Comparison of ENCODE assay signal across 2 cellular contexts in genomic region chr20:31831771-31832306, GRCh38.
TF ChIP-seq lines count a peak whose summit lies in the region.

No MANE protein-coding gene starts in this region.

TF ChIP-seq in GM23338, 12 proteins besides CTCF, POLR2A, EP300 and RAD21:
- TF ChIP-seq EZH2 (IDR thresholded peaks at IDR 0.05; ENCODE audit: low read depth, unreplicated experiment) (no peak), ZNF331 (CRISPR knock-in tag; IDR thresholded peaks at IDR 0.05; ENCODE audit: low read depth) (no peak), CREB1 (CRISPR knock-in tag; IDR thresholded peaks at IDR 0.05; ENCODE audit: low read depth) (no peak), ETS1 (IDR thresholded peaks at IDR 0.05) (no peak), NANOG (IDR thresholded peaks at IDR 0.05; ENCODE audit: borderline replicate concordance) (no peak), ZNF114 (CRISPR knock-in tag; IDR thresholded peaks at IDR 0.05) (no peak), EZH2phosphoT487 (IDR thresholded peaks at IDR 0.05; ENCODE audit: unreplicated experiment) (no peak), POLR2AphosphoS5 (IDR thresholded peaks at IDR 0.05; ENCODE audit: low read depth) (no peak), ZNF462 (CRISPR knock-in tag; IDR thresholded peaks at IDR 0.05) (no peak), JUNB (IDR thresholded peaks at IDR 0.05; ENCODE audit: unreplicated experiment) (no peak)

TF ChIP-seq in IMR-90, 13 proteins besides CTCF, POLR2A, EP300 and RAD21:
- TF ChIP-seq MXI1 (IDR thresholded peaks at IDR 0.05; ENCODE audit: borderline replicate concordance, low read depth, low read length) (no peak), MAFK (IDR thresholded peaks at IDR 0.05; ENCODE audit: low read depth, low read length) (no peak), USF2 (IDR thresholded peaks at IDR 0.05; ENCODE audit: low read depth, low read length) (no peak), CEBPB (IDR thresholded peaks at IDR 0.05; ENCODE audit: low read depth, low read length) (no peak), MAZ (IDR thresholded peaks at IDR 0.05; ENCODE audit: borderline replicate concordance, low read depth, low read length) (no peak), RFX5 (IDR thresholded peaks at IDR 0.05; ENCODE audit: low read depth, low read length) (no peak), NFE2L2 (IDR thresholded peaks at IDR 0.05; ENCODE audit: low read depth, low read length) (no peak), FOS (IDR thresholded peaks at IDR 0.05; ENCODE audit: low read depth, low read length) (no peak), RCOR1 (IDR thresholded peaks at IDR 0.05; ENCODE audit: insufficient replicate concordance, low read length) (no peak), BHLHE40 (IDR thresholded peaks at IDR 0.05; ENCODE audit: low read depth, low read length) (no peak), ELK1 (IDR thresholded peaks at IDR 0.05; ENCODE audit: borderline replicate concordance, low read depth, low read length) (no peak), CHD1 (IDR thresholded peaks at IDR 0.05; ENCODE audit: low read depth, low read length) (no peak), SMC3 (IDR thresholded peaks at IDR 0.05; ENCODE audit: low read depth, low read length) (no peak)
